In the genomic region with DNA sequence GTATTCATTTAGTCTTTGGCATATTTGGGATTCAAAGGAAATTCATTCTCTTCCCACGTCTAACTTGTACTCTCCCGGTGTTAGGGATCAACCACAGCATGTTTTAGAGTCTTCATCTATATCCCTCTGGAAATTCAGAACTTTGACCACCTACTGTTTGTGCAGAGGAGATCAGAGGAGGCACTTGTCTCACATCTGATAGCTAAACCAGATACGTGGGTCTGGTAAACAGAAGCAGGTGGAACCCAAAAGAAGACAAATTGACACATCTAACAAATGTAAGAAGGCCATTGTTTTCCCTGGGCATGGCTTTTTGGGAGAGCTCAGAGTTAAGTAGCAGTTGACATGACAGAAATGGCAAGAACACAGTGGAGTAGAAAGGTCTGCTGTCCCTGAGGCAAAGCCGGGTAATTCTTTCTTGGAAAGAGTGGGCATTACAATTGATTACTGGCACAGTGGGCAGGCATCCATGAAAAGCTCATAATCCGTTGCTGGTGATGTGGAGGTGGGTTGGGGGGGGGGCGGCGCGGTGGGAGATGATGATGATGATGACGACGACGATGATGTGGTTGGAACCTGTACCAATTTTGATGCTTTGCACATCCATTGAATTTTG, we compare ENCODE assay signal across 1 cellular context.
TF ChIP-seq lines count a peak whose summit lies in the region.

No MANE protein-coding gene starts in this region.

TF ChIP-seq in HepG2, 621 proteins besides CTCF, POLR2A, EP300 and RAD21 (continued from another document and continues in another):
- TF ChIP-seq, protein P1, sequence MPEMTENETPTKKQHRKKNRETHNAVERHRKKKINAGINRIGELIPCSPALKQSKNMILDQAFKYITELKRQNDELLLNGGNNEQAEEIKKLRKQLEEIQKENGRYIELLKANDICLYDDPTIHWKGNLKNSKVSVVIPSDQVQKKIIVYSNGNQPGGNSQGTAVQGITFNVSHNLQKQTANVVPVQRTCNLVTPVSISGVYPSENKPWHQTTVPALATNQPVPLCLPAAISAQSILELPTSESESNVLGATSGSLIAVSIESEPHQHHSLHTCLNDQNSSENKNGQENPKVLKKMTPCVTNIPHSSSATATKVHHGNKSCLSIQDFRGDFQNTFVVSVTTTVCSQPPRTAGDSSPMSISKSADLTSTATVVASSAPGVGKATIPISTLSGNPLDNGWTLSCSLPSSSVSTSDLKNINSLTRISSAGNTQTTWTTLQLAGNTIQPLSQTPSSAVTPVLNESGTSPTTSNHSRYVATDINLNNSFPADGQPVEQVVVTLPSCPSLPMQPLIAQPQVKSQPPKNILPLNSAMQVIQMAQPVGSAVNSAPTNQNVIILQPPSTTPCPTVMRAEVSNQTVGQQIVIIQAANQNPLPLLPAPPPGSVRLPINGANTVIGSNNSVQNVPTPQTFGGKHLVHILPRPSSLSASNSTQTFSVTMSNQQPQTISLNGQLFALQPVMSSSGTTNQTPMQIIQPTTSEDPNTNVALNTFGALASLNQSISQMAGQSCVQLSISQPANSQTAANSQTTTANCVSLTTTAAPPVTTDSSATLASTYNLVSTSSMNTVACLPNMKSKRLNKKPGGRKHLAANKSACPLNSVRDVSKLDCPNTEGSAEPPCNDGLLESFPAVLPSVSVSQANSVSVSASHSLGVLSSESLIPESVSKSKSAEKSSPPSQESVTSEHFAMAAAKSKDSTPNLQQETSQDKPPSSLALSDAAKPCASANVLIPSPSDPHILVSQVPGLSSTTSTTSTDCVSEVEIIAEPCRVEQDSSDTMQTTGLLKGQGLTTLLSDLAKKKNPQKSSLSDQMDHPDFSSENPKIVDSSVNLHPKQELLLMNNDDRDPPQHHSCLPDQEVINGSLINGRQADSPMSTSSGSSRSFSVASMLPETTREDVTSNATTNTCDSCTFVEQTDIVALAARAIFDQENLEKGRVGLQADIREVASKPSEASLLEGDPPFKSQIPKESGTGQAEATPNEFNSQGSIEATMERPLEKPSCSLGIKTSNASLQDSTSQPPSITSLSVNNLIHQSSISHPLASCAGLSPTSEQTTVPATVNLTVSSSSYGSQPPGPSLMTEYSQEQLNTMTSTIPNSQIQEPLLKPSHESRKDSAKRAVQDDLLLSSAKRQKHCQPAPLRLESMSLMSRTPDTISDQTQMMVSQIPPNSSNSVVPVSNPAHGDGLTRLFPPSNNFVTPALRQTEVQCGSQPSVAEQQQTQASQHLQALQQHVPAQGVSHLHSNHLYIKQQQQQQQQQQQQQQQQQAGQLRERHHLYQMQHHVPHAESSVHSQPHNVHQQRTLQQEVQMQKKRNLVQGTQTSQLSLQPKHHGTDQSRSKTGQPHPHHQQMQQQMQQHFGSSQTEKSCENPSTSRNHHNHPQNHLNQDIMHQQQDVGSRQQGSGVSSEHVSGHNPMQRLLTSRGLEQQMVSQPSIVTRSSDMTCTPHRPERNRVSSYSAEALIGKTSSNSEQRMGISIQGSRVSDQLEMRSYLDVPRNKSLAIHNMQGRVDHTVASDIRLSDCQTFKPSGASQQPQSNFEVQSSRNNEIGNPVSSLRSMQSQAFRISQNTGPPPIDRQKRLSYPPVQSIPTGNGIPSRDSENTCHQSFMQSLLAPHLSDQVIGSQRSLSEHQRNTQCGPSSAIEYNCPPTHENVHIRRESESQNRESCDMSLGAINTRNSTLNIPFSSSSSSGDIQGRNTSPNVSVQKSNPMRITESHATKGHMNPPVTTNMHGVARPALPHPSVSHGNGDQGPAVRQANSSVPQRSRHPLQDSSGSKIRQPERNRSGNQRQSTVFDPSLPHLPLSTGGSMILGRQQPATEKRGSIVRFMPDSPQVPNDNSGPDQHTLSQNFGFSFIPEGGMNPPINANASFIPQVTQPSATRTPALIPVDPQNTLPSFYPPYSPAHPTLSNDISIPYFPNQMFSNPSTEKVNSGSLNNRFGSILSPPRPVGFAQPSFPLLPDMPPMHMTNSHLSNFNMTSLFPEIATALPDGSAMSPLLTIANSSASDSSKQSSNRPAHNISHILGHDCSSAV (CRISPR knock-in tag; IDR thresholded peaks at IDR 0.05; ENCODE audit: borderline replicate concordance): no peak
- no peak for TF ChIP-seq ZNF569 (CRISPR knock-in tag; IDR thresholded peaks at IDR 0.05; ENCODE audit: borderline replicate concordance)
- TF ChIP-seq SIX4 (CRISPR knock-in tag; IDR thresholded peaks at IDR 0.05): peak; percentile 63; the same call in 1 of the 2 replicates
- TF ChIP-seq NFATC3 (CRISPR knock-in tag; IDR thresholded peaks at IDR 0.05): no peak
- no peak for TF ChIP-seq WIZ (CRISPR knock-in tag; IDR thresholded peaks at IDR 0.05)
- peak; percentile 83 for TF ChIP-seq PHF21A (CRISPR knock-in tag; IDR thresholded peaks at IDR 0.05)
- no peak for TF ChIP-seq ZNF589 (CRISPR knock-in tag; conservative IDR thresholded peaks at IDR 0.05)
- no peak for TF ChIP-seq ZBTB21 (CRISPR knock-in tag; IDR thresholded peaks at IDR 0.05)
- TF ChIP-seq, protein P2, sequence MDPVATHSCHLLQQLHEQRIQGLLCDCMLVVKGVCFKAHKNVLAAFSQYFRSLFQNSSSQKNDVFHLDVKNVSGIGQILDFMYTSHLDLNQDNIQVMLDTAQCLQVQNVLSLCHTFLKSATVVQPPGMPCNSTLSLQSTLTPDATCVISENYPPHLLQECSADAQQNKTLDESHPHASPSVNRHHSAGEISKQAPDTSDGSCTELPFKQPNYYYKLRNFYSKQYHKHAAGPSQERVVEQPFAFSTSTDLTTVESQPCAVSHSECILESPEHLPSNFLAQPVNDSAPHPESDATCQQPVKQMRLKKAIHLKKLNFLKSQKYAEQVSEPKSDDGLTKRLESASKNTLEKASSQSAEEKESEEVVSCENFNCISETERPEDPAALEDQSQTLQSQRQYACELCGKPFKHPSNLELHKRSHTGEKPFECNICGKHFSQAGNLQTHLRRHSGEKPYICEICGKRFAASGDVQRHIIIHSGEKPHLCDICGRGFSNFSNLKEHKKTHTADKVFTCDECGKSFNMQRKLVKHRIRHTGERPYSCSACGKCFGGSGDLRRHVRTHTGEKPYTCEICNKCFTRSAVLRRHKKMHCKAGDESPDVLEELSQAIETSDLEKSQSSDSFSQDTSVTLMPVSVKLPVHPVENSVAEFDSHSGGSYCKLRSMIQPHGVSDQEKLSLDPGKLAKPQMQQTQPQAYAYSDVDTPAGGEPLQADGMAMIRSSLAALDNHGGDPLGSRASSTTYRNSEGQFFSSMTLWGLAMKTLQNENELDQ (CRISPR knock-in tag; IDR thresholded peaks at IDR 0.05; ENCODE audit: borderline replicate concordance): no peak
- TF ChIP-seq MBNL3 (CRISPR knock-in tag; conservative IDR thresholded peaks at IDR 0.05): no peak
- peak; percentile 38; the same call in 1 of the 2 replicates for TF ChIP-seq ZNF614 (CRISPR knock-in tag; IDR thresholded peaks at IDR 0.05; ENCODE audit: borderline replicate concordance)
- TF ChIP-seq RBM22 (optimal IDR thresholded peaks at IDR 0.05; ENCODE audit: low read length): peak; percentile 43
- TF ChIP-seq, protein P3, sequence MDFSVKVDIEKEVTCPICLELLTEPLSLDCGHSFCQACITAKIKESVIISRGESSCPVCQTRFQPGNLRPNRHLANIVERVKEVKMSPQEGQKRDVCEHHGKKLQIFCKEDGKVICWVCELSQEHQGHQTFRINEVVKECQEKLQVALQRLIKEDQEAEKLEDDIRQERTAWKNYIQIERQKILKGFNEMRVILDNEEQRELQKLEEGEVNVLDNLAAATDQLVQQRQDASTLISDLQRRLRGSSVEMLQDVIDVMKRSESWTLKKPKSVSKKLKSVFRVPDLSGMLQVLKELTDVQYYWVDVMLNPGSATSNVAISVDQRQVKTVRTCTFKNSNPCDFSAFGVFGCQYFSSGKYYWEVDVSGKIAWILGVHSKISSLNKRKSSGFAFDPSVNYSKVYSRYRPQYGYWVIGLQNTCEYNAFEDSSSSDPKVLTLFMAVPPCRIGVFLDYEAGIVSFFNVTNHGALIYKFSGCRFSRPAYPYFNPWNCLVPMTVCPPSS (IDR thresholded peaks at IDR 0.05): no peak
- 0 out of 2 replicates have a peak, but pooled peaks have one; percentile 19 for TF ChIP-seq ZSCAN9 (CRISPR knock-in tag; IDR thresholded peaks at IDR 0.05; ENCODE audit: borderline replicate concordance)
- TF ChIP-seq, protein P4, sequence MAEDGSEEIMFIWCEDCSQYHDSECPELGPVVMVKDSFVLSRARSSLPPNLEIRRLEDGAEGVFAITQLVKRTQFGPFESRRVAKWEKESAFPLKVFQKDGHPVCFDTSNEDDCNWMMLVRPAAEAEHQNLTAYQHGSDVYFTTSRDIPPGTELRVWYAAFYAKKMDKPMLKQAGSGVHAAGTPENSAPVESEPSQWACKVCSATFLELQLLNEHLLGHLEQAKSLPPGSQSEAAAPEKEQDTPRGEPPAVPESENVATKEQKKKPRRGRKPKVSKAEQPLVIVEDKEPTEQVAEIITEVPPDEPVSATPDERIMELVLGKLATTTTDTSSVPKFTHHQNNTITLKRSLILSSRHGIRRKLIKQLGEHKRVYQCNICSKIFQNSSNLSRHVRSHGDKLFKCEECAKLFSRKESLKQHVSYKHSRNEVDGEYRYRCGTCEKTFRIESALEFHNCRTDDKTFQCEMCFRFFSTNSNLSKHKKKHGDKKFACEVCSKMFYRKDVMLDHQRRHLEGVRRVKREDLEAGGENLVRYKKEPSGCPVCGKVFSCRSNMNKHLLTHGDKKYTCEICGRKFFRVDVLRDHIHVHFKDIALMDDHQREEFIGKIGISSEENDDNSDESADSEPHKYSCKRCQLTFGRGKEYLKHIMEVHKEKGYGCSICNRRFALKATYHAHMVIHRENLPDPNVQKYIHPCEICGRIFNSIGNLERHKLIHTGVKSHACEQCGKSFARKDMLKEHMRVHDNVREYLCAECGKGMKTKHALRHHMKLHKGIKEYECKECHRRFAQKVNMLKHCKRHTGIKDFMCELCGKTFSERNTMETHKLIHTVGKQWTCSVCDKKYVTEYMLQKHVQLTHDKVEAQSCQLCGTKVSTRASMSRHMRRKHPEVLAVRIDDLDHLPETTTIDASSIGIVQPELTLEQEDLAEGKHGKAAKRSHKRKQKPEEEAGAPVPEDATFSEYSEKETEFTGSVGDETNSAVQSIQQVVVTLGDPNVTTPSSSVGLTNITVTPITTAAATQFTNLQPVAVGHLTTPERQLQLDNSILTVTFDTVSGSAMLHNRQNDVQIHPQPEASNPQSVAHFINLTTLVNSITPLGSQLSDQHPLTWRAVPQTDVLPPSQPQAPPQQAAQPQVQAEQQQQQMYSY (CRISPR knock-in tag; IDR thresholded peaks at IDR 0.05): no peak
- no peak for TF ChIP-seq ZNF800 (CRISPR knock-in tag; IDR thresholded peaks at IDR 0.05)
- no peak for TF ChIP-seq ZBTB8A (CRISPR knock-in tag; IDR thresholded peaks at IDR 0.05; ENCODE audit: borderline replicate concordance, low read depth)
- no peak for TF ChIP-seq ZKSCAN1 (IDR thresholded peaks at IDR 0.05; ENCODE audit: low read length)
- no peak for TF ChIP-seq ZFP91 (CRISPR knock-in tag; IDR thresholded peaks at IDR 0.05; ENCODE audit: borderline replicate concordance)
- TF ChIP-seq ZNF780A (CRISPR knock-in tag; IDR thresholded peaks at IDR 0.05): 0 out of 2 replicates have a peak, but pooled peaks have one; percentile 33
- no peak for TF ChIP-seq PHF20 (CRISPR knock-in tag; IDR thresholded peaks at IDR 0.05)
- TF ChIP-seq PPARG (CRISPR knock-in tag; conservative IDR thresholded peaks at IDR 0.05): peak; percentile 71
- 0 out of 2 replicates have a peak, but pooled peaks have one; percentile 32 for TF ChIP-seq ZMYM3 (CRISPR knock-in tag; IDR thresholded peaks at IDR 0.05)
- no peak for TF ChIP-seq RFX1 (IDR thresholded peaks at IDR 0.05)
- TF ChIP-seq GABPA (IDR thresholded peaks at IDR 0.05; ENCODE audit: low read depth, low read length): no peak
- TF ChIP-seq GABPA (CRISPR knock-in tag; IDR thresholded peaks at IDR 0.05; ENCODE audit: low read depth): peak; percentile 38; the same call in 1 of the 2 replicates
- TF ChIP-seq ARNTL (CRISPR knock-in tag; IDR thresholded peaks at IDR 0.05): peak; percentile 63
- no peak for TF ChIP-seq SKI (IDR thresholded peaks at IDR 0.05; ENCODE audit: partially characterized antibody)
- TF ChIP-seq, protein P5, sequence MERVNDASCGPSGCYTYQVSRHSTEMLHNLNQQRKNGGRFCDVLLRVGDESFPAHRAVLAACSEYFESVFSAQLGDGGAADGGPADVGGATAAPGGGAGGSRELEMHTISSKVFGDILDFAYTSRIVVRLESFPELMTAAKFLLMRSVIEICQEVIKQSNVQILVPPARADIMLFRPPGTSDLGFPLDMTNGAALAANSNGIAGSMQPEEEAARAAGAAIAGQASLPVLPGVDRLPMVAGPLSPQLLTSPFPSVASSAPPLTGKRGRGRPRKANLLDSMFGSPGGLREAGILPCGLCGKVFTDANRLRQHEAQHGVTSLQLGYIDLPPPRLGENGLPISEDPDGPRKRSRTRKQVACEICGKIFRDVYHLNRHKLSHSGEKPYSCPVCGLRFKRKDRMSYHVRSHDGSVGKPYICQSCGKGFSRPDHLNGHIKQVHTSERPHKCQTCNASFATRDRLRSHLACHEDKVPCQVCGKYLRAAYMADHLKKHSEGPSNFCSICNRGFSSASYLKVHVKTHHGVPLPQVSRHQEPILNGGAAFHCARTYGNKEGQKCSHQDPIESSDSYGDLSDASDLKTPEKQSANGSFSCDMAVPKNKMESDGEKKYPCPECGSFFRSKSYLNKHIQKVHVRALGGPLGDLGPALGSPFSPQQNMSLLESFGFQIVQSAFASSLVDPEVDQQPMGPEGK (CRISPR knock-in tag; IDR thresholded peaks at IDR 0.05): peak; percentile 65
- no peak for TF ChIP-seq KDM5A (IDR thresholded peaks at IDR 0.05; ENCODE audit: borderline replicate concordance, low read length)
- TF ChIP-seq, protein P6, sequence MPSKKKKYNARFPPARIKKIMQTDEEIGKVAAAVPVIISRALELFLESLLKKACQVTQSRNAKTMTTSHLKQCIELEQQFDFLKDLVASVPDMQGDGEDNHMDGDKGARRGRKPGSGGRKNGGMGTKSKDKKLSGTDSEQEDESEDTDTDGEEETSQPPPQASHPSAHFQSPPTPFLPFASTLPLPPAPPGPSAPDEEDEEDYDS (CRISPR knock-in tag; IDR thresholded peaks at IDR 0.05): peak; percentile 58
- TF ChIP-seq FOXA1 (IDR thresholded peaks at IDR 0.05): no peak
- TF ChIP-seq FOXA1 (CRISPR knock-in tag; IDR thresholded peaks at IDR 0.05): peak; percentile 91
- 0 out of 2 replicates have a peak, but pooled peaks have one; percentile 20 for TF ChIP-seq POLR2AphosphoS5 (IDR thresholded peaks at IDR 0.05; ENCODE audit: low read depth, low read length)
